ENCODE assay signal across 11 cellular contexts in genomic region chr6:3813150-3813780, GRCh38. TPM values are rescaled to one million over a fixed set of nuclear protein-coding genes. Genes with fewer than 3 reads are reported as not detected.
DNase-seq lines count a peak whose midpoint lies in the region; ATAC-seq and TF ChIP-seq lines count a peak whose summit lies in the region.
"Had no signal": no experiment of that assay in that cellular context is flagged by ENCODE, and none has a peak within 500 bp of the region (broad histone marks: within the 10 kb centered on the region; RNA-seq: fewer than 3 reads in every experiment).

No MANE protein-coding gene starts in this region.

- no peak for TF ChIP-seq CTCF in astrocyte of the spinal cord (IDR thresholded peaks at IDR 0.05; ENCODE audit: low read depth, low read length)

- DNase-seq in GDM1 (lab: John Stamatoyannopoulos, UW) (peak; percentile 81), astrocyte of the spinal cord (ENCODE audit: low read depth, low spot score) (peak; percentile 47), myocyte (ENCODE audit: low read depth) (peak; percentile 79), NCI-H2081 treated with DMSO at 0.1 percent for 48 hours (lab: John Stamatoyannopoulos, UW) (no peak), NCI-H2171 (lab: John Stamatoyannopoulos, UW) (no peak), hippocampal formation (lab: John Stamatoyannopoulos, UW) (no peak)

- in situ Hi-C loops in astrocyte of the spinal cord (cut with HindIII; ENCODE audit: low sequenced_read_pairs) = no loop called here

- H3K4me3 ChIP-seq in astrocyte of the spinal cord (ENCODE audit: low read depth, low read length) = no peak overlapping the region
- H3K4me3 ChIP-seq: cardiac muscle cell, ovary, Peyer's patch had no signal

- peak; percentile 76 for ATAC-seq in HG02870 (IDR thresholded peaks at IDR 0.05; ENCODE audit: unreplicated experiment)
- ATAC-seq in GM21576 (IDR thresholded peaks at IDR 0.05; ENCODE audit: unreplicated experiment) = no peak

RNA-seq across cellular contexts. Expression of gene FAM50B, which starts 35.9 kb away (rescaled TPM):
- total RNA-seq in myocyte = 6.8 and 7.2 TPM in 2 replicates
- 10.8 TPM for polyA plus RNA-seq in myocyte (2012)

Comparison
In these comparisons a context has a peak if more than half of its experiments do, and no peak if none do; other contexts are left out.
1. DNase-seq: peak in GDM1 (single experiment), astrocyte of the spinal cord (single experiment) and myocyte (single experiment); none in NCI-H2081 treated with DMSO at 0.1 percent for 48 hours (single experiment), NCI-H2171 (single experiment) and hippocampal formation (0 of 2).